In genomic region chr4:144499777-144500176, GRCh38 we compare ENCODE assay signal across 20 cellular contexts.
A peak's percentile ranks its signal among the peaks of the same experiment; 100 is the strongest.
DNase-seq lines count a peak whose midpoint lies in the region; ATAC-seq lines count a peak whose summit lies in the region.
"Had no signal": no experiment of that assay in that cellular context is flagged by ENCODE, and none has a peak within 500 bp of the region (broad histone marks: within the 10 kb centered on the region; RNA-seq: fewer than 3 reads in every experiment).

No MANE protein-coding gene starts in this region.

- no peaks in the 10 kb centered on the region for H3K27me3 Mint-ChIP-seq in stimulated activated naive CD8-positive, alpha-beta T cell treated with anti-CD3 and anti-CD28 coated beads, Interleukin-15, amount 100 ng/mL, for 72 hours
- H3K27me3 Mint-ChIP-seq: activated T-helper 17 cell treated with anti-CD3 and anti-CD28 coated beads, Interleukin-2, amount 50 U/mL, for 72 hours; T-helper 17 cell had no signal

- H3K27ac Mint-ChIP-seq in stimulated activated naive CD8-positive, alpha-beta T cell treated with anti-CD3 and anti-CD28 coated beads, Interleukin-15, amount 100 ng/mL, for 72 hours = no peak overlapping the region
- H3K27ac Mint-ChIP-seq: activated T-helper 17 cell treated with anti-CD3 and anti-CD28 coated beads, Interleukin-2, amount 50 U/mL, for 72 hours; naive thymus-derived CD4-positive, alpha-beta T cell; T-helper 17 cell had no signal

- ATAC-seq in stimulated activated naive CD8-positive, alpha-beta T cell treated with anti-CD3 and anti-CD28 coated beads, Interleukin-15, amount 100 ng/mL, for 72 hours = peak; percentile 42
- ATAC-seq in stimulated activated naive CD8-positive, alpha-beta T cell treated with anti-CD3 and anti-CD28 coated beads, Interleukin-15, Interleukin-2, amounts not matched to agents 100 U/mL and 50 U/mL, for 24 hours = no peak
- peak; percentile 92 for ATAC-seq in GM21723 (IDR thresholded peaks at IDR 0.05; ENCODE audit: unreplicated experiment)
- peak; percentile 74 for ATAC-seq in HG03097 (IDR thresholded peaks at IDR 0.05; ENCODE audit: low FRiP score, unreplicated experiment)
- ATAC-seq: activated T-helper 17 cell treated with anti-CD3 and anti-CD28 coated beads, Interleukin-2, amount 50 U/mL, for 72 hours; K562; left lobe of liver; naive thymus-derived CD4-positive, alpha-beta T cell; T-helper 17 cell had no signal

- no peak overlapping the region for H3K4me3 Mint-ChIP-seq in stimulated activated naive CD8-positive, alpha-beta T cell treated with anti-CD3 and anti-CD28 coated beads, Interleukin-15, amount 100 ng/mL, for 72 hours
- H3K4me3 Mint-ChIP-seq: activated T-helper 17 cell treated with anti-CD3 and anti-CD28 coated beads, Interleukin-2, amount 50 U/mL, for 72 hours; naive thymus-derived CD4-positive, alpha-beta T cell; T-helper 17 cell had no signal

- peaks cover 6% of the 10 kb centered on the region for H3K4me1 Mint-ChIP-seq in stimulated activated naive CD8-positive, alpha-beta T cell treated with anti-CD3 and anti-CD28 coated beads, Interleukin-15, amount 100 ng/mL, for 72 hours
- H3K4me1 Mint-ChIP-seq: activated T-helper 17 cell treated with anti-CD3 and anti-CD28 coated beads, Interleukin-2, amount 50 U/mL, for 72 hours; T-helper 17 cell had no signal

- DNase-seq in stimulated activated naive CD8-positive, alpha-beta T cell treated with anti-CD3 and anti-CD28 coated beads, Interleukin-15, amount 100 ng/mL, for 72 hours = no peak
- DNase-seq in stimulated activated naive CD8-positive, alpha-beta T cell treated with anti-CD3 and anti-CD28 coated beads, Interleukin-15, Interleukin-2, amounts not matched to agents 100 U/mL and 50 U/mL, for 24 hours = no peak
- DNase-seq in MV-4-11 (lab: John Stamatoyannopoulos, UW) (no peak), posterior cingulate gyrus (no peak), OCI-M2 (lab: John Stamatoyannopoulos, UW; ENCODE audit: unreplicated experiment) (no peak)
- DNase-seq in activated CD4-positive, CD25-positive, alpha-beta regulatory T cell (lab: John Stamatoyannopoulos, UW) = no peak
- DNase-seq: activated CD4-positive, alpha-beta T cell treated with anti-CD3 and anti-CD28 coated beads for 48 hours; COR-L47; dermis blood vessel endothelial cell; GDM1; hypothalamus; naive thymus-derived CD4-positive, alpha-beta T cell; NCI-H1436 treated with DMSO at 0.1 percent for 48 hours; stimulated activated CD4-positive, alpha-beta T cell treated with anti-CD3 and anti-CD28 coated beads, Interleukin-1b, Interleukin-23, amount 100 ng/mL, for 48 hours; T-helper 17 cell had no signal

- intact Hi-C loops in posterior cingulate gyrus (cut with DNase I) = no loop called here

- no peaks in the 10 kb centered on the region for H3K9me3 Mint-ChIP-seq in stimulated activated naive CD8-positive, alpha-beta T cell treated with anti-CD3 and anti-CD28 coated beads, Interleukin-15, amount 100 ng/mL, for 72 hours
